In the genomic region with DNA sequence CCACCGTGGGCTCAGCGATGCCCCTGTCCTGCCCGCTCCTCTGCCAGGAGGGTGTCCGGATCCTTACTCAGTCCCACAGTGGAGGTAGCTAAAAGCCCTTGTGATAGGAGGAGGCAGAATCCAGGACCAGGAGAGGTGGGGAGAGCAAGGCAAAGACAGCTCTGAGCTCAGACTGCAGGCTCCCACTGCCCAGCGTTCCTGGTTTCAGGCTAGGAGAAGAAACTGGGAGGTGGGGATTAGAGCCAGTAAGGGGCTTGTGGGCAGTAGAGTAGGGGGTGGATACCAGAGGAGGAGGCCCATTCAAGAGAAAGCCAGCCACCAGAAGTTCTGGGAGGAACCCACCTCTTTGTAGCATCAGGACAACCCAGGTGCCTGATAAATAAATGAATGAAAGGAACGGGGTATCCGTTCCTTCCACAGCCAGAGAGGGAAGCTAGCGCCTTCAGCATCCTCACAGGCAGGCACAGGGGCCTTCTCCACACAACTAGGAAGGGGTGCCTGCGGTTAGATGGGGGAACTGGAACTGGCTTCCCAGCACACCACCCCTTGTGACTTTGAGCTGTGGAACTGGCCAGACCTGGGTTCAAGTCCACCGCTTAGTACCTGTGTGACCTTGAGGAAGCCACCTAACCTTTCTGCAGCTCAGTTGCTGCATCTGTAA, we compare ENCODE assay signal across 12 cellular contexts. TPM values are rescaled to one million over a fixed set of nuclear protein-coding genes. Genes with fewer than 3 reads are reported as not detected.
DNase-seq lines count a peak whose midpoint lies in the region; ATAC-seq and TF ChIP-seq lines count a peak whose summit lies in the region.
"Had no signal": no experiment of that assay in that cellular context is flagged by ENCODE, and none has a peak within 500 bp of the region (broad histone marks: within the 10 kb centered on the region; RNA-seq: fewer than 3 reads in every experiment).

No MANE protein-coding gene starts in this region.

- H3K27ac ChIP-seq in esophagus muscularis mucosa (replicated peaks in 1 of 4) (no peak overlapping the region), GM23338 (ENCODE audit: low read depth) (no peak overlapping the region)
- H3K27ac ChIP-seq: gastroesophageal sphincter had no signal

- ATAC-seq in T-helper 17 cell (no peak), GM23338 (no peak)
- ATAC-seq in stimulated activated naive B cell treated with anti-CD40 and anti-IgM and Interleukin-4, amounts not matched to agents 10 μg/mL and 1 μg/mL and 100 μg/mL, for 72 hours (replicated peaks): no peak
- ATAC-seq: gastroesophageal sphincter, left colon had no signal

- intact Hi-C loops in esophagus muscularis mucosa (cut with DNase I): no loop called here

- H3K27me3 ChIP-seq in esophagus muscularis mucosa (peaks cover 0 to 54% (median 0%) of the 10 kb centered on the region in 4 donors), GM23338 (ENCODE audit: insufficient read depth) (no peaks in the 10 kb centered on the region)

- peaks cover 2 to 4% of the 10 kb centered on the region in 2 donors for H3K9me3 Mint-ChIP-seq in stimulated activated naive B cell treated with anti-CD40 and anti-IgM and Interleukin-4, amounts not matched to agents 10 μg/mL and 1 μg/mL and 100 μg/mL, for 72 hours
- H3K9me3 Mint-ChIP-seq in nephron progenitor cell (peaks cover 3% of the 10 kb centered on the region), GM23338 (no peaks in the 10 kb centered on the region)

- H4K20me1 ChIP-seq in GM23338 (replicated peaks; ENCODE audit: insufficient read depth): no peaks in the 10 kb centered on the region

- no peaks in the 10 kb centered on the region; the same call in 1 of the 2 replicates for H3K9me2 ChIP-seq in GM23338 (ENCODE audit: insufficient read depth)

- H3F3A ChIP-seq in GM23338 (replicated peaks; ENCODE audit: low read depth): no peaks in the 10 kb centered on the region

- peak overlapping the region; percentile 97 for H3K4me3 Mint-ChIP-seq in T-helper 17 cell
- H3K4me3 Mint-ChIP-seq in stimulated activated naive B cell treated with anti-CD40 and anti-IgM and Interleukin-4, amounts not matched to agents 10 μg/mL and 1 μg/mL and 100 μg/mL, for 72 hours: peak overlapping the region; percentile 97 to 99
- H3K4me3 Mint-ChIP-seq in nephron progenitor cell: no peak overlapping the region
- H3K4me3 Mint-ChIP-seq in GM23338: no peak overlapping the region

- H3K36me3 ChIP-seq in esophagus muscularis mucosa: no peaks in the 10 kb centered on the region
- no peaks in the 10 kb centered on the region for H3K36me3 ChIP-seq in GM23338 (ENCODE audit: insufficient read depth)
- H3K36me3 ChIP-seq: gastroesophageal sphincter had no signal

- H3K36me3 Mint-ChIP-seq in T-helper 17 cell (ENCODE audit: low read depth) (peaks cover 4% of the 10 kb centered on the region), nephron progenitor cell (ENCODE audit: low read depth) (no peaks in the 10 kb centered on the region), GM23338 (ENCODE audit: low read depth) (no peaks in the 10 kb centered on the region)
- peaks cover 52 to 72% of the 10 kb centered on the region in 2 donors for H3K36me3 Mint-ChIP-seq in stimulated activated naive B cell treated with anti-CD40 and anti-IgM and Interleukin-4, amounts not matched to agents 10 μg/mL and 1 μg/mL and 100 μg/mL, for 72 hours

- peak overlapping the region; percentile 99 for H3K27ac Mint-ChIP-seq in T-helper 17 cell
- H3K27ac Mint-ChIP-seq in stimulated activated naive B cell treated with anti-CD40 and anti-IgM and Interleukin-4, amounts not matched to agents 10 μg/mL and 1 μg/mL and 100 μg/mL, for 72 hours: peak overlapping the region; percentile 100
- H3K27ac Mint-ChIP-seq in nephron progenitor cell: no peak overlapping the region
- H3K27ac Mint-ChIP-seq in GM23338: no peak overlapping the region

- TF ChIP-seq EP300 in esophagus muscularis mucosa (IDR thresholded peaks at IDR 0.05): no peak

- no peak overlapping the region for H3K4me2 ChIP-seq in GM23338

- H3K4me1 ChIP-seq in esophagus muscularis mucosa (peaks cover 6 to 22% (median 14%) of the 10 kb centered on the region in 4 donors), GM23338 (ENCODE audit: insufficient read depth) (no peaks in the 10 kb centered on the region; the same call in 1 of the 2 replicates)

- H3K9me3 ChIP-seq in T-helper 17 cell (ENCODE audit: control insufficient read depth, low read length, poor library complexity, severe bottlenecking) (no peaks in the 10 kb centered on the region), esophagus muscularis mucosa (no peaks in the 10 kb centered on the region)
- H3K9me3 ChIP-seq: gastroesophageal sphincter had no signal

- TF ChIP-seq POLR2A in esophagus muscularis mucosa (IDR thresholded peaks at IDR 0.05; ENCODE audit: low read depth): no peak

- no peaks in the 10 kb centered on the region for H3K27me3 Mint-ChIP-seq in T-helper 17 cell
- H3K27me3 Mint-ChIP-seq in stimulated activated naive B cell treated with anti-CD40 and anti-IgM and Interleukin-4, amounts not matched to agents 10 μg/mL and 1 μg/mL and 100 μg/mL, for 72 hours: no peaks in the 10 kb centered on the region
- H3K27me3 Mint-ChIP-seq in nephron progenitor cell (ENCODE audit: low read depth, poor library complexity): peaks cover 30% of the 10 kb centered on the region
- peaks cover 3% of the 10 kb centered on the region for H3K27me3 Mint-ChIP-seq in GM23338 (ENCODE audit: insufficient read depth, low read depth, poor library complexity)

- H2AFZ ChIP-seq in GM23338: no peak overlapping the region

- H3K4me1 Mint-ChIP-seq in T-helper 17 cell (peaks cover 66% of the 10 kb centered on the region), nephron progenitor cell (peaks cover 7% of the 10 kb centered on the region), GM23338 (peaks cover 13% of the 10 kb centered on the region; the same call in 2 of the 3 replicates)
- peaks cover 59 to 90% of the 10 kb centered on the region in 2 donors for H3K4me1 Mint-ChIP-seq in stimulated activated naive B cell treated with anti-CD40 and anti-IgM and Interleukin-4, amounts not matched to agents 10 μg/mL and 1 μg/mL and 100 μg/mL, for 72 hours

- TF ChIP-seq CTCF in esophagus muscularis mucosa (IDR thresholded peaks at IDR 0.05) (no peak), nephron progenitor cell (IDR thresholded peaks at IDR 0.05) (no peak), GM23338 (conservative IDR thresholded peaks at IDR 0.05; ENCODE audit: low read depth in 2 of 2) (no peak)

- H3K79me2 ChIP-seq in GM23338 (replicated peaks; ENCODE audit: insufficient read depth): no peaks in the 10 kb centered on the region

- WGBS in esophagus muscularis mucosa: 85% methylated on average over 10 of the region's 10 CpGs

- peak; percentile 65 for DNase-seq in activated CD4-positive, alpha-beta T cell treated with anti-CD3 and anti-CD28 coated beads for 48 hours
- no peak for DNase-seq in activated CD4-positive, alpha-beta T cell treated with anti-CD3 and anti-CD28 coated beads for 4 hours
- DNase-seq in T-helper 17 cell (no peak), esophagus muscularis mucosa (ENCODE audit: extremely low spot score) (peak; percentile 62), nephron progenitor cell (no peak), NCI-H2029 (lab: John Stamatoyannopoulos, UW) (no peak), GM23338 (ENCODE audit: low spot score) (no peak)
- DNase-seq in stimulated activated naive B cell treated with anti-CD40 and anti-IgM and Interleukin-4, amounts not matched to agents 10 μg/mL and 1 μg/mL and 100 μg/mL, for 72 hours: no peak
- DNase-seq: effector CD4-positive, alpha-beta T cell; left colon; NCI-H524 treated with DMSO at 0.1 percent for 48 hours had no signal

- H3K4me3 ChIP-seq in esophagus muscularis mucosa (no peak overlapping the region), GM23338 (no peak overlapping the region)
- H3K4me3 ChIP-seq: gastroesophageal sphincter had no signal

TF ChIP-seq in GM23338, 12 proteins besides CTCF, POLR2A, EP300 and RAD21 (continues in another document):
- TF ChIP-seq REST (IDR thresholded peaks at IDR 0.05; ENCODE audit: unreplicated experiment) (no peak), CREB1 (CRISPR knock-in tag; IDR thresholded peaks at IDR 0.05; ENCODE audit: low read depth) (no peak)
- TF ChIP-seq, protein P1, sequence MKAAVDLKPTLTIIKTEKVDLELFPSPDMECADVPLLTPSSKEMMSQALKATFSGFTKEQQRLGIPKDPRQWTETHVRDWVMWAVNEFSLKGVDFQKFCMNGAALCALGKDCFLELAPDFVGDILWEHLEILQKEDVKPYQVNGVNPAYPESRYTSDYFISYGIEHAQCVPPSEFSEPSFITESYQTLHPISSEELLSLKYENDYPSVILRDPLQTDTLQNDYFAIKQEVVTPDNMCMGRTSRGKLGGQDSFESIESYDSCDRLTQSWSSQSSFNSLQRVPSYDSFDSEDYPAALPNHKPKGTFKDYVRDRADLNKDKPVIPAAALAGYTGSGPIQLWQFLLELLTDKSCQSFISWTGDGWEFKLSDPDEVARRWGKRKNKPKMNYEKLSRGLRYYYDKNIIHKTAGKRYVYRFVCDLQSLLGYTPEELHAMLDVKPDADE (IDR thresholded peaks at IDR 0.05): no peak

RNA-seq across cellular contexts. Expression of gene IL21R, which starts 2.3 kb away (rescaled TPM):
- total RNA-seq in T-helper 17 cell: 10 to 100 TPM; 17.6 to 26.4 TPM
- under 1 TPM in 3 of 4 donors, not detected in 1; under 0.01 to 0.50 (median 0.17) TPM for total RNA-seq in esophagus muscularis mucosa
- 2.6 TPM in 2 replicates for total RNA-seq in GM23338 (2014; rRNA removed; shearing (Covaris generic))
- polyA plus RNA-seq in GM23338 (2016; fragmentation: Nextera tagmentation; extraction: Ambion mirVana): 0.42 and 0.83 TPM in 2 replicates

Comparison
In these comparisons a context has a peak if more than half of its experiments do, and no peak if none do; other contexts are left out.
1. DNase-seq: peak in activated CD4-positive, alpha-beta T cell treated with anti-CD3 and anti-CD28 coated beads for 48 hours (single experiment) and esophagus muscularis mucosa (single experiment); none in activated CD4-positive, alpha-beta T cell treated with anti-CD3 and anti-CD28 coated beads for 4 hours (0 of 2), T-helper 17 cell (0 of 3), stimulated activated naive B cell treated with anti-CD40 and anti-IgM and Interleukin-4, amounts not matched to agents 10 μg/mL and 1 μg/mL and 100 μg/mL, for 72 hours (single experiment), nephron progenitor cell (single experiment), NCI-H2029 (single experiment) and GM23338 (single experiment).
2. H3K27ac Mint-ChIP-seq: peak in T-helper 17 cell (single experiment) and stimulated activated naive B cell treated with anti-CD40 and anti-IgM and Interleukin-4, amounts not matched to agents 10 μg/mL and 1 μg/mL and 100 μg/mL, for 72 hours (single experiment); none in nephron progenitor cell (single experiment) and GM23338 (single experiment).
3. H3K4me3 Mint-ChIP-seq: peak in T-helper 17 cell (single experiment) and stimulated activated naive B cell treated with anti-CD40 and anti-IgM and Interleukin-4, amounts not matched to agents 10 μg/mL and 1 μg/mL and 100 μg/mL, for 72 hours (2 of 2); none in nephron progenitor cell (single experiment) and GM23338 (single experiment).